8 cellular contexts compared by ENCODE assay signal in genomic region chr15:59687831-59688230, GRCh38. TPM values are rescaled to one million over a fixed set of nuclear protein-coding genes. Genes with fewer than 3 reads are reported as not detected.
DNase-seq lines count a peak whose midpoint lies in the region; ATAC-seq lines count a peak whose summit lies in the region.

No MANE protein-coding gene starts in this region.

- peak overlapping the region; percentile 95 for H3K27ac Mint-ChIP-seq in activated naive CD8-positive, alpha-beta T cell treated with anti-CD3 and anti-CD28 coated beads, Interleukin-2, amount 10 ng/mL, durations not matched to agents 7 days and 5 days
- peak overlapping the region; percentile 98 to 99 (median 98) for H3K27ac Mint-ChIP-seq in immature natural killer cell

- peak; percentile 17 for ATAC-seq in activated naive CD8-positive, alpha-beta T cell treated with anti-CD3 and anti-CD28 coated beads, Interleukin-2, amount 10 ng/mL, durations not matched to agents 7 days and 5 days (ENCODE audit: low read depth)
- ATAC-seq in GM21528 (IDR thresholded peaks at IDR 0.05; ENCODE audit: low FRiP score, unreplicated experiment) (no peak), GM19397 (IDR thresholded peaks at IDR 0.05; ENCODE audit: unreplicated experiment) (no peak)

- peak overlapping the region; percentile 90 for H3K4me3 ChIP-seq in MG63

- H3K36me3 Mint-ChIP-seq in activated naive CD8-positive, alpha-beta T cell treated with anti-CD3 and anti-CD28 coated beads, Interleukin-2, amount 10 ng/mL, durations not matched to agents 7 days and 5 days = peaks cover 23% of the 10 kb centered on the region
- peaks cover 0 to 9% (median 0%) of the 10 kb centered on the region in 3 donors for H3K36me3 Mint-ChIP-seq in immature natural killer cell

- H3K4me1 Mint-ChIP-seq in activated naive CD8-positive, alpha-beta T cell treated with anti-CD3 and anti-CD28 coated beads, Interleukin-2, amount 10 ng/mL, durations not matched to agents 7 days and 5 days = peaks cover 32% of the 10 kb centered on the region
- peaks cover 48 to 73% of the 10 kb centered on the region in 2 donors for H3K4me1 Mint-ChIP-seq in immature natural killer cell

- POLR2A ChIA-PET in activated naive CD8-positive, alpha-beta T cell treated with anti-CD3 and anti-CD28 coated beads, Interleukin-2, amount 10 ng/mL, durations not matched to agents 7 days and 5 days (lab: Charles Lee) = interaction anchor here (0.7 to 4.0 kb wide), 6 partner anchors 17 to 710 kb away, joined by 3 to 30 read pairs (median 8); partner anchors contain the start of genes ANXA2, FOXB1 and GTF2A2

- H3K36me3 ChIP-seq in MG63 = peaks cover 34% of the 10 kb centered on the region

- H3K27ac ChIP-seq in substantia nigra (ENCODE audit: low read depth, low read length, poor library complexity, severe bottlenecking) = peak overlapping the region; percentile 94

- H3K9me3 ChIP-seq in MG63 = no peaks in the 10 kb centered on the region

- H3K27me3 ChIP-seq in MG63 = no peaks in the 10 kb centered on the region

- peak overlapping the region; percentile 93 for H3K4me3 Mint-ChIP-seq in activated naive CD8-positive, alpha-beta T cell treated with anti-CD3 and anti-CD28 coated beads, Interleukin-2, amount 10 ng/mL, durations not matched to agents 7 days and 5 days
- peak overlapping the region; percentile 94 to 99 (median 96) for H3K4me3 Mint-ChIP-seq in immature natural killer cell

- DNase-seq in activated CD4-positive, alpha-beta T cell treated with anti-CD3 and anti-CD28 coated beads for 48 hours = peak; percentile 29
- DNase-seq in activated CD4-positive, alpha-beta T cell treated with anti-CD3 and anti-CD28 coated beads, Interleukin-2, amount 50 U/mL, for 1 hour = no peak
- DNase-seq in MG63 (no peak), immature natural killer cell (peak; percentile 17 to 44 (median 39)), substantia nigra (lab: John Stamatoyannopoulos, UW) (no peak)
- DNase-seq in activated naive CD8-positive, alpha-beta T cell treated with anti-CD3 and anti-CD28 coated beads, Interleukin-2, amount 10 ng/mL, durations not matched to agents 7 days and 5 days = no peak

- H3K27me3 Mint-ChIP-seq in activated naive CD8-positive, alpha-beta T cell treated with anti-CD3 and anti-CD28 coated beads, Interleukin-2, amount 10 ng/mL, durations not matched to agents 7 days and 5 days = no peaks in the 10 kb centered on the region
- peaks cover 1 to 15% (median 6%) of the 10 kb centered on the region in 3 donors for H3K27me3 Mint-ChIP-seq in immature natural killer cell (ENCODE audit: low read depth in 3 of 3)

- no peaks in the 10 kb centered on the region for H3K9me3 Mint-ChIP-seq in activated naive CD8-positive, alpha-beta T cell treated with anti-CD3 and anti-CD28 coated beads, Interleukin-2, amount 10 ng/mL, durations not matched to agents 7 days and 5 days
- H3K9me3 Mint-ChIP-seq in immature natural killer cell = no peaks in the 10 kb centered on the region

RNA-seq across cellular contexts. Expression of gene BNIP2, which starts 1.3 kb away (rescaled TPM):
- 125 and 259 TPM in 2 replicates for total RNA-seq in MG63 (2014; rRNA removed; shearing (Covaris generic); ENCODE audit: low replicate concordance)
- total RNA-seq in activated naive CD8-positive, alpha-beta T cell treated with anti-CD3 and anti-CD28 coated beads, Interleukin-2, amount 10 ng/mL, durations not matched to agents 7 days and 5 days = 10 to 100 TPM; 79.7 to 80.2 TPM
- 100 to 1,000 TPM in 2 of 3 donors, 10 to 100 TPM in 1; 89.5 to 144 (median 127) TPM for polyA plus RNA-seq in immature natural killer cell

RNA-seq across cellular contexts. Expression of gene GTF2A2, which starts 30.5 kb away (rescaled TPM):
- total RNA-seq in MG63 (2014; rRNA removed; shearing (Covaris generic); ENCODE audit: low replicate concordance) = 55.3 and 149 TPM in 2 replicates
- 10 to 100 TPM; 86.3 to 96.1 TPM for total RNA-seq in activated naive CD8-positive, alpha-beta T cell treated with anti-CD3 and anti-CD28 coated beads, Interleukin-2, amount 10 ng/mL, durations not matched to agents 7 days and 5 days
- polyA plus RNA-seq in immature natural killer cell = 100 to 1,000 TPM; 128 to 211 (median 144) TPM

Comparison
In these comparisons a context has a peak if more than half of its experiments do, and no peak if none do; other contexts are left out.
1. DNase-seq: peak in activated CD4-positive, alpha-beta T cell treated with anti-CD3 and anti-CD28 coated beads for 48 hours (single experiment) and immature natural killer cell (3 of 3); none in activated CD4-positive, alpha-beta T cell treated with anti-CD3 and anti-CD28 coated beads, Interleukin-2, amount 50 U/mL, for 1 hour (single experiment), MG63 (single experiment), activated naive CD8-positive, alpha-beta T cell treated with anti-CD3 and anti-CD28 coated beads, Interleukin-2, amount 10 ng/mL, durations not matched to agents 7 days and 5 days (single experiment) and substantia nigra (0 of 49).